22 cellular contexts compared by ENCODE assay signal in the genomic region with DNA sequence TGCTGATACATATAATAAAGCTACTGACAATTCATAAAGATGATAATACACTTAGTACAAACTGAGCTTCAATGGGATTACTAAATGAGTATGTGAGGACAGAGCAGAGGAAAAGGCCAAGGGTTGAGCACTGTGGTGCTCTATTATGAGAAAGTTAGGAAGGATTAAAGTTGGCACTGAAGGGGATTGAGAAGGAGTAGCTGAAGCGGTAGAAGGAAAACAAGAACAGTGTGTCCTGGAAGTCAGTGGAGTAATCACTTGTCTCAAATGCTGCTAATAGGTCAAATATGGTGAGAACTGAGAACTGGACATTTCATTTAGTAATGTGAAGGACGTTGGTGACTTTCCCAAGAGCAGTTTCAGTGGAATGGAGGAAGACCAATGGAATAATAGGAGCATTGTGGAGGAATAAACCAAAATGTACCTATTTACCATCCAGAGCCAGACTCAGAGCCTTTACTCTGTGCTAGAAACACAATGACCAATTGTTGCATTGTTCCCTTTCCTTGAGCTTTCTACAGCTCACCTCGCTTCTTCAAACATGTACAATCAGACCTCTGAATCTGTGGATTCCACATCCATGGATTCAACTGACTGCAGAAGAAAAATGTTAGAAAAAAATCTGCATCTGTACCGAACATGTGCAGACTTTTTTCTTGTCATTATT.
A peak's percentile ranks its signal among the peaks of the same experiment; 100 is the strongest.
DNase-seq lines count a peak whose midpoint lies in the region; ATAC-seq and TF ChIP-seq lines count a peak whose summit lies in the region.
"Had no signal": no experiment of that assay in that cellular context is flagged by ENCODE, and none has a peak within 500 bp of the region (broad histone marks: within the 10 kb centered on the region; RNA-seq: fewer than 3 reads in every experiment).

No MANE protein-coding gene starts in this region.

- H3K27me3 ChIP-seq in ascending aorta (no peaks in the 10 kb centered on the region), psoas muscle (ENCODE audit: insufficient read depth in 3 of 3, low read length in 2 of 3) (no peaks in the 10 kb centered on the region), tibial artery (no peaks in the 10 kb centered on the region)
- H3K27me3 ChIP-seq: left lung, pancreas had no signal

- peak; percentile 53 for ATAC-seq in Right ventricle myocardium superior (ENCODE audit: poor library complexity)
- peak in 3 of 4 donors; percentile 59 to 75 (median 67) for ATAC-seq in psoas muscle
- ATAC-seq in HG02870 (IDR thresholded peaks at IDR 0.05; ENCODE audit: unreplicated experiment) = no peak
- ATAC-seq in HG03460 (IDR thresholded peaks at IDR 0.05; ENCODE audit: unreplicated experiment) = no peak
- ATAC-seq: activated CD8-positive, alpha-beta memory T cell treated with anti-CD3 and anti-CD28 coated beads, Interleukin-2, amount 10 ng/mL, durations not matched to agents 7 days and 5 days; left lung; natural killer cell had no signal

- H3K4me3 ChIP-seq in ascending aorta (no peak overlapping the region), psoas muscle (no peak overlapping the region), tibial artery (no peak overlapping the region)
- H3K4me3 ChIP-seq: left lung, pancreas had no signal

- intact Hi-C loops in ascending aorta (cut with DNase I) (no loop called here), Right ventricle myocardium superior (cut with DNase I) (no loop called here), psoas muscle (cut with DNase I) (no loop called here), tibial artery (cut with DNase I; ENCODE audit: low total_unique reads) (no loop called here)

- peak overlapping the region; percentile 8 to 59 for H3K27ac ChIP-seq in ascending aorta
- H3K27ac ChIP-seq in psoas muscle = peak overlapping the region; percentile 10
- peak overlapping the region; percentile 38 to 46 for H3K27ac ChIP-seq in tibial artery
- H3K27ac ChIP-seq: HL-60, pancreas had no signal

- WGBS in psoas muscle, 3 donors = 59 to 72% (median 61%) methylated on average over 4 of the region's 4 CpGs

- H3K9me3 ChIP-seq in ascending aorta = no peaks in the 10 kb centered on the region
- H3K9me3 ChIP-seq in psoas muscle = no peaks in the 10 kb centered on the region
- H3K9me3 ChIP-seq in tibial artery = no peaks in the 10 kb centered on the region
- H3K9me3 ChIP-seq: left lung, pancreas had no signal

- no peaks in the 10 kb centered on the region for H3K36me3 ChIP-seq in ascending aorta
- no peaks in the 10 kb centered on the region for H3K36me3 ChIP-seq in psoas muscle (ENCODE audit: insufficient read depth in 1 of 2, low read depth in 1 of 2)
- H3K36me3 ChIP-seq in tibial artery = no peaks in the 10 kb centered on the region
- H3K36me3 ChIP-seq: left lung, pancreas had no signal

- DNase-seq in ascending aorta (ENCODE audit: low spot score in 2 of 2) = no peak
- no peak for DNase-seq in Right ventricle myocardium superior
- no peak for DNase-seq in psoas muscle
- DNase-seq in tibial artery = peak in 1 of 2 donors; percentile 47
- no peak for DNase-seq in SW 1271 (lab: John Stamatoyannopoulos, UW)
- DNase-seq: activated CD4-positive, alpha-beta T cell treated with anti-CD3 and anti-CD28 coated beads, Interleukin-2, amount 50 U/mL, for 1 hour; activated CD8-positive, alpha-beta memory T cell treated with anti-CD3 and anti-CD28 coated beads, Interleukin-2, amount 10 ng/mL, durations not matched to agents 7 days and 5 days; activated naive CD4-positive, alpha-beta T cell treated with anti-CD3 and anti-CD28 coated beads, Interleukin-2, amount 10 ng/mL, durations not matched to agents 7 days and 5 days; anterior cingulate cortex; H9; immature natural killer cell; Kasumi-1; left lung; natural killer cell; NCI-H1092; NCI-H2029; NCI-H2227 treated with DMSO at 0.1 percent for 48 hours; NCI-H69; pancreas had no signal

- no peak for TF ChIP-seq CTCF in ascending aorta (IDR thresholded peaks at IDR 0.05)
- TF ChIP-seq CTCF in psoas muscle (IDR thresholded peaks at IDR 0.05) = no peak
- no peak for TF ChIP-seq CTCF in tibial artery (IDR thresholded peaks at IDR 0.05)

- peaks cover 0 to 3% of the 10 kb centered on the region in 2 donors for H3K4me1 ChIP-seq in ascending aorta
- peaks cover 26% of the 10 kb centered on the region for H3K4me1 ChIP-seq in psoas muscle
- peaks cover 0 to 3% (median 0%) of the 10 kb centered on the region in 4 donors for H3K4me1 ChIP-seq in tibial artery
- H3K4me1 ChIP-seq: pancreas had no signal

Comparison
In these comparisons a context has a peak if more than half of its experiments do, and no peak if none do; other contexts are left out.
1. ATAC-seq: peak in Right ventricle myocardium superior (single experiment) and psoas muscle (3 of 4); none in HG02870 (single experiment) and HG03460 (single experiment).
2. Peak in every context shown above with its lines, with median percentiles within 50 percentile points of each other: H3K27ac ChIP-seq.